1 cellular context compared by ENCODE assay signal in the genomic region with DNA sequence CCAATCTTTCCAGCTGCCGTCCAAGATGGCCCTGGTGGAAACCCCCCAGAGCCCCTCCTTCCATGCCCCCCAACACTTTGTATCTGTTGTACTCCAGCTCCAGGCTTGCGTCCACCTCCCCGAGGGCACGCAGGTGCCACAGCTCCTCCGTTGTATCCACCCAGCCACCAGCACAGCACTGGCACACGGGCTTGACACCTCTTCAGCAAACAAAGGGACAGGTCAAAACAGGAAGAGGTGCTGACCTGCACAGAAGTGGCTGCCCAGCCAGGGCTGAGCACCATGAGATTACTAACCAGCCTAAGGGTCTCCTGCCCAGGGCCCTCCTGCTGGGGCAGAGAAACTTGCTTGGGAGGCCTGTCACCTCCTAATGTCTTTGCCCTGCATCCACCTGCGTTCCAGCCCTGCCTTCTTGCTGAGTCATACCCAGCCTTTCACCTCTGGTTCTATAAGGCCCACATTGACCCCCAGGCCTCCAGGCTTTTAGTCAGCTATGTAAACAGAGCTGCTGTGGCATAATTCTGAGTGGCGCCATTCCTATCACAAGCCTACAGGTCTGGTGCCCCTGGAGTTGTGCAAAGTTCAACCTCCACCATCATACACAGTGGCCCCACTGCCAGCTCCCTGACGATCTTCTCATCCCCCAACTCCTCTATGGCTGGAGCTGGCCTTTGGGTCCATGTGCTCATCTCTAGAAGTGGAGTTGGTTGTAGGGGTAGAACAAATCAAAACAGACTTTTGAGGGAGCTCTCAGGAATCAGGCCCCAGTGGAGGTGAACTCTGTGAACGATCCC.
TF ChIP-seq lines count a peak whose summit lies in the region.

No MANE protein-coding gene starts in this region.

TF ChIP-seq in HepG2, 621 proteins besides CTCF, POLR2A, EP300 and RAD21 (continued from another document and continues in another):
- TF ChIP-seq ZNF775 (CRISPR knock-in tag; IDR thresholded peaks at IDR 0.05; ENCODE audit: borderline replicate concordance) (no peak), ZNF124 (CRISPR knock-in tag; IDR thresholded peaks at IDR 0.05) (no peak; the same call in 1 of the 2 replicates), ZNF225 (CRISPR knock-in tag; IDR thresholded peaks at IDR 0.05) (no peak), MIXL1 (CRISPR knock-in tag; IDR thresholded peaks at IDR 0.05) (peak; percentile 77), ZFP91 (CRISPR knock-in tag; IDR thresholded peaks at IDR 0.05; ENCODE audit: borderline replicate concordance) (peak; percentile 34; the same call in 1 of the 2 replicates), MAFF (IDR thresholded peaks at IDR 0.05; ENCODE audit: low read depth, low read length) (peak; percentile 92), SP4 (CRISPR knock-in tag; IDR thresholded peaks at IDR 0.05) (peak; percentile 35; the same call in 1 of the 2 replicates), SSRP1 (CRISPR knock-in tag; IDR thresholded peaks at IDR 0.05) (0 out of 2 replicates have a peak, but pooled peaks have one; percentile 66), ZNF205 (CRISPR knock-in tag; IDR thresholded peaks at IDR 0.05) (peak; percentile 94; the same call in 1 of the 2 replicates), MEIS2 (CRISPR knock-in tag; IDR thresholded peaks at IDR 0.05) (peak; percentile 85; the same call in 1 of the 2 replicates), ZNF572 (CRISPR knock-in tag; IDR thresholded peaks at IDR 0.05) (0 out of 2 replicates have a peak, but pooled peaks have one; percentile 20), ZNF710 (CRISPR knock-in tag; IDR thresholded peaks at IDR 0.05; ENCODE audit: borderline replicate concordance) (no peak; the same call in 1 of the 2 replicates), ZNF564 (CRISPR knock-in tag; IDR thresholded peaks at IDR 0.05) (no peak), GRHL1 (CRISPR knock-in tag; conservative IDR thresholded peaks at IDR 0.05) (no peak), KLF16 (CRISPR knock-in tag; IDR thresholded peaks at IDR 0.05) (peak in 1 of 2 experiments; percentile 83; a peak in 2 of 4 replicates), ZBTB10 (CRISPR knock-in tag; IDR thresholded peaks at IDR 0.05; ENCODE audit: borderline replicate concordance) (peak; percentile 70; the same call in 1 of the 2 replicates), STAT6 (CRISPR knock-in tag; IDR thresholded peaks at IDR 0.05; ENCODE audit: borderline replicate concordance) (peak; percentile 42; the same call in 1 of the 2 replicates), PAX8 (CRISPR knock-in tag; IDR thresholded peaks at IDR 0.05; ENCODE audit: borderline replicate concordance) (no peak), CCAR2 (optimal IDR thresholded peaks at IDR 0.05; ENCODE audit: low read depth, low read length) (no peak), ZNF780A (CRISPR knock-in tag; IDR thresholded peaks at IDR 0.05) (peak; percentile 75), ATF5 (CRISPR knock-in tag; IDR thresholded peaks at IDR 0.05; ENCODE audit: low read depth) (no peak), HNRNPK (IDR thresholded peaks at IDR 0.05; ENCODE audit: low read depth, low read length, poor library complexity, severe bottlenecking) (no peak), ZNF614 (CRISPR knock-in tag; IDR thresholded peaks at IDR 0.05; ENCODE audit: borderline replicate concordance) (peak; percentile 84; the same call in 1 of the 2 replicates), THRA (CRISPR knock-in tag; IDR thresholded peaks at IDR 0.05; ENCODE audit: borderline replicate concordance) (peak; percentile 95), ZNF552 (CRISPR knock-in tag; IDR thresholded peaks at IDR 0.05; ENCODE audit: borderline replicate concordance) (0 out of 2 replicates have a peak, but pooled peaks have one; percentile 66), KAT2B (IDR thresholded peaks at IDR 0.05; ENCODE audit: borderline replicate concordance, low read depth, low read length) (no peak), ZNF280B (CRISPR knock-in tag; IDR thresholded peaks at IDR 0.05; ENCODE audit: borderline replicate concordance) (no peak; the same call in 1 of the 2 replicates), AGO2 (optimal IDR thresholded peaks at IDR 0.05; ENCODE audit: low read depth, low read length) (peak; percentile 23), ZNF180 (CRISPR knock-in tag; IDR thresholded peaks at IDR 0.05; ENCODE audit: borderline replicate concordance, low read depth) (no peak), ZFP41 (CRISPR knock-in tag; IDR thresholded peaks at IDR 0.05; ENCODE audit: borderline replicate concordance) (no peak), SNRNP70 (IDR thresholded peaks at IDR 0.05; ENCODE audit: low read depth, low read length) (no peak), RXRB (CRISPR knock-in tag; IDR thresholded peaks at IDR 0.05; ENCODE audit: borderline replicate concordance) (peak; percentile 97), MIER3 (CRISPR knock-in tag; IDR thresholded peaks at IDR 0.05; ENCODE audit: borderline replicate concordance) (peak; percentile 94; the same call in 1 of the 2 replicates), ZNF329 (CRISPR knock-in tag; IDR thresholded peaks at IDR 0.05; ENCODE audit: low read depth) (0 out of 2 replicates have a peak, but pooled peaks have one; percentile 22), ZNF33A (CRISPR knock-in tag; IDR thresholded peaks at IDR 0.05; ENCODE audit: borderline replicate concordance) (peak; percentile 60; the same call in 1 of the 2 replicates), CBFB (CRISPR knock-in tag; IDR thresholded peaks at IDR 0.05) (peak; percentile 60), FOSL1 (CRISPR knock-in tag; IDR thresholded peaks at IDR 0.05; ENCODE audit: borderline replicate concordance) (peak; percentile 98)
- TF ChIP-seq, protein P1, sequence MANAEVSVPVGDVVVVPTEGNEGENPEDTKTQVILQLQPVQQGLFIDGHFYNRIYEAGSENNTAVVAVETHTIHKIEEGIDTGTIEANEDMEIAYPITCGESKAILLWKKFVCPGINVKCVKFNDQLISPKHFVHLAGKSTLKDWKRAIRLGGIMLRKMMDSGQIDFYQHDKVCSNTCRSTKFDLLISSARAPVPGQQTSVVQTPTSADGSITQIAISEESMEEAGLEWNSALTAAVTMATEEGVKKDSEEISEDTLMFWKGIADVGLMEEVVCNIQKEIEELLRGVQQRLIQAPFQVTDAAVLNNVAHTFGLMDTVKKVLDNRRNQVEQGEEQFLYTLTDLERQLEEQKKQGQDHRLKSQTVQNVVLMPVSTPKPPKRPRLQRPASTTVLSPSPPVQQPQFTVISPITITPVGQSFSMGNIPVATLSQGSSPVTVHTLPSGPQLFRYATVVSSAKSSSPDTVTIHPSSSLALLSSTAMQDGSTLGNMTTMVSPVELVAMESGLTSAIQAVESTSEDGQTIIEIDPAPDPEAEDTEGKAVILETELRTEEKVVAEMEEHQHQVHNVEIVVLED (CRISPR knock-in tag; IDR thresholded peaks at IDR 0.05; ENCODE audit: borderline replicate concordance), result peak; percentile 16; the same call in 1 of the 2 replicates
- TF ChIP-seq, protein P2, sequence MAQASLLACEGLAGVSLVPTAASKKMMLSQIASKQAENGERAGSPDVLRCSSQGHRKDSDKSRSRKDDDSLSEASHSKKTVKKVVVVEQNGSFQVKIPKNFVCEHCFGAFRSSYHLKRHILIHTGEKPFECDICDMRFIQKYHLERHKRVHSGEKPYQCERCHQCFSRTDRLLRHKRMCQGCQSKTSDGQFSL (CRISPR knock-in tag; IDR thresholded peaks at IDR 0.05), result no peak; the same call in 1 of the 2 replicates
